In genomic region chr11:9665749-9666148, GRCh38 we compare ENCODE assay signal across 14 cellular contexts. TPM values are rescaled to one million over a fixed set of nuclear protein-coding genes. Genes with fewer than 3 reads are reported as not detected.
A peak's percentile ranks its signal among the peaks of the same experiment; 100 is the strongest.
DNase-seq lines count a peak whose midpoint lies in the region; ATAC-seq, FAIRE-seq and TF ChIP-seq lines count a peak whose summit lies in the region.
"Had no signal": no experiment of that assay in that cellular context is flagged by ENCODE, and none has a peak within 500 bp of the region (broad histone marks: within the 10 kb centered on the region; RNA-seq: fewer than 3 reads in every experiment).

No MANE protein-coding gene starts in this region.

- DNase-seq in stimulated activated naive CD8-positive, alpha-beta T cell treated with anti-CD3 and anti-CD28 coated beads, Interleukin-15, amount 100 ng/mL, for 72 hours: no peak
- DNase-seq in ascending aorta (ENCODE audit: low spot score in 2 of 2) (no peak), kidney (no peak), type B pancreatic cell (ENCODE audit: extremely low spot score, unreplicated experiment) (no peak), NCI-H510A (lab: John Stamatoyannopoulos, UW) (no peak), iPS-NIHi11 (ENCODE audit: low spot score) (no peak)
- DNase-seq: activated CD4-positive, alpha-beta T cell treated with anti-CD3 and anti-CD28 coated beads for 4 hours; MM.1S; NCI-H226; SHP77; stimulated activated naive CD4-positive, alpha-beta T cell treated with Interleukin-2 at 50 U/mL for 16 hours had no signal

- no peak overlapping the region for H3K9ac ChIP-seq in kidney (ENCODE audit: low read length in 2 of 2)

- peaks cover 34% of the 10 kb centered on the region for H3K27me3 Mint-ChIP-seq in stimulated activated naive CD8-positive, alpha-beta T cell treated with anti-CD3 and anti-CD28 coated beads, Interleukin-15, Interleukin-2, amounts not matched to agents 100 ng/mL and 50 ng/mL, for 24 hours
- H3K27me3 Mint-ChIP-seq in stimulated activated naive CD8-positive, alpha-beta T cell treated with anti-CD3 and anti-CD28 coated beads, Interleukin-15, amount 100 ng/mL, for 72 hours: peaks cover 61% of the 10 kb centered on the region
- no peaks in the 10 kb centered on the region for H3K27me3 Mint-ChIP-seq in type B pancreatic cell

- H3K4me3 ChIP-seq in ascending aorta: peak overlapping the region; percentile 74 to 92
- peak overlapping the region; percentile 88 to 96 for H3K4me3 ChIP-seq in kidney (ENCODE audit: low read length in 2 of 2)

- H3K9me3 Mint-ChIP-seq in stimulated activated naive CD8-positive, alpha-beta T cell treated with anti-CD3 and anti-CD28 coated beads, Interleukin-15, Interleukin-2, amounts not matched to agents 100 ng/mL and 50 ng/mL, for 24 hours: peaks cover 11% of the 10 kb centered on the region
- peaks cover 7 to 24% of the 10 kb centered on the region in 2 donors for H3K9me3 Mint-ChIP-seq in stimulated activated naive CD8-positive, alpha-beta T cell treated with anti-CD3 and anti-CD28 coated beads, Interleukin-15, amount 100 ng/mL, for 72 hours
- peaks cover 14% of the 10 kb centered on the region for H3K9me3 Mint-ChIP-seq in type B pancreatic cell

- peak overlapping the region; percentile 84 for H3K4me3 Mint-ChIP-seq in stimulated activated naive CD8-positive, alpha-beta T cell treated with anti-CD3 and anti-CD28 coated beads, Interleukin-15, Interleukin-2, amounts not matched to agents 100 ng/mL and 50 ng/mL, for 24 hours
- H3K4me3 Mint-ChIP-seq in stimulated activated naive CD8-positive, alpha-beta T cell treated with anti-CD3 and anti-CD28 coated beads, Interleukin-15, amount 100 ng/mL, for 72 hours: peak overlapping the region in 1 of 2 donors; percentile 43
- H3K4me3 Mint-ChIP-seq in type B pancreatic cell: peak overlapping the region; percentile 93

- H3K9me3 ChIP-seq in ascending aorta (peaks cover 0 to 9% of the 10 kb centered on the region in 2 donors), kidney (ENCODE audit: control insufficient read depth in 1 of 2, low read length in 2 of 2) (peaks cover 2 to 6% of the 10 kb centered on the region in 2 donors)

- peak overlapping the region; percentile 67 for H3K27ac Mint-ChIP-seq in stimulated activated naive CD8-positive, alpha-beta T cell treated with anti-CD3 and anti-CD28 coated beads, Interleukin-15, Interleukin-2, amounts not matched to agents 100 ng/mL and 50 ng/mL, for 24 hours
- no peak overlapping the region for H3K27ac Mint-ChIP-seq in stimulated activated naive CD8-positive, alpha-beta T cell treated with anti-CD3 and anti-CD28 coated beads, Interleukin-15, amount 100 ng/mL, for 72 hours
- H3K27ac Mint-ChIP-seq in type B pancreatic cell: peak overlapping the region; percentile 78
- H3K27ac Mint-ChIP-seq: activated naive CD4-positive, alpha-beta T cell treated with anti-CD3 and anti-CD28 coated beads, Interleukin-2, amount 50 U/mL, for 72 hours had no signal

- H3K4me1 Mint-ChIP-seq in stimulated activated naive CD8-positive, alpha-beta T cell treated with anti-CD3 and anti-CD28 coated beads, Interleukin-15, Interleukin-2, amounts not matched to agents 100 ng/mL and 50 ng/mL, for 24 hours (ENCODE audit: low read depth): peaks cover 25% of the 10 kb centered on the region
- H3K4me1 Mint-ChIP-seq in stimulated activated naive CD8-positive, alpha-beta T cell treated with anti-CD3 and anti-CD28 coated beads, Interleukin-15, amount 100 ng/mL, for 72 hours: peaks cover 17% of the 10 kb centered on the region
- peaks cover 13% of the 10 kb centered on the region for H3K4me1 Mint-ChIP-seq in type B pancreatic cell (ENCODE audit: unreplicated experiment)

- H3K36me3 ChIP-seq in ascending aorta: no peaks in the 10 kb centered on the region
- H3K36me3 ChIP-seq in kidney (ENCODE audit: control insufficient read depth in 1 of 2, insufficient read depth in 2 of 2, low read length in 2 of 2): no peaks in the 10 kb centered on the region

- FAIRE-seq in kidney (lab: Jason Lieb, UNC): no peak

- TF ChIP-seq CTCF in ascending aorta (IDR thresholded peaks at IDR 0.05) (no peak), kidney (IDR thresholded peaks at IDR 0.05; ENCODE audit: borderline replicate concordance, extremely low read depth, insufficient read depth) (no peak), type B pancreatic cell (conservative IDR thresholded peaks at IDR 0.05) (no peak)

- H3K36me3 Mint-ChIP-seq in stimulated activated naive CD8-positive, alpha-beta T cell treated with anti-CD3 and anti-CD28 coated beads, Interleukin-15, Interleukin-2, amounts not matched to agents 100 ng/mL and 50 ng/mL, for 24 hours (ENCODE audit: low read depth): peaks cover 19% of the 10 kb centered on the region
- H3K36me3 Mint-ChIP-seq in type B pancreatic cell: peaks cover 29% of the 10 kb centered on the region

- H3K4me1 ChIP-seq in ascending aorta (peaks cover 0 to 2% of the 10 kb centered on the region in 2 donors), kidney (ENCODE audit: control insufficient read depth in 1 of 2, insufficient read depth in 1 of 2, low read depth in 1 of 2, low read length in 2 of 2) (peaks cover 0 to 2% of the 10 kb centered on the region in 2 donors)

- no peak overlapping the region for H3K27ac ChIP-seq in ascending aorta
- no peak overlapping the region for H3K27ac ChIP-seq in kidney (ENCODE audit: low read depth in 2 of 2, low read length in 2 of 2)

- intact Hi-C loops in ascending aorta (cut with DNase I): loop anchor here (2.0 kb wide), 1 partner anchor 53 kb away; no protein-coding TSS in a partner anchor
- intact Hi-C loops in kidney (cut with DNase I): no loop called here

- no peak for ATAC-seq in stimulated activated naive CD8-positive, alpha-beta T cell treated with anti-CD3 and anti-CD28 coated beads, Interleukin-15, amount 100 ng/mL, for 72 hours
- ATAC-seq in GM21381 (IDR thresholded peaks at IDR 0.05; ENCODE audit: unreplicated experiment): no peak
- ATAC-seq: activated naive CD4-positive, alpha-beta T cell treated with anti-CD3 and anti-CD28 coated beads, Interleukin-2, amount 50 U/mL, for 72 hours had no signal

- H3K27me3 ChIP-seq in ascending aorta: no peaks in the 10 kb centered on the region

RNA-seq across cellular contexts. Expression of gene SWAP70, which starts 1.9 kb away (rescaled TPM):
- 40.1 TPM for total RNA-seq in ascending aorta
- 61.0 TPM for total RNA-seq in kidney
- 11.1 TPM for polyA plus RNA-seq in kidney (ENCODE audit: insufficient read depth, low read depth, low replicate concordance)
- 18.8 and 35.6 TPM in 2 replicates for total RNA-seq in type B pancreatic cell (ENCODE audit: low replicate concordance)

Comparison
In these comparisons a context has a peak if more than half of its experiments do, and no peak if none do; other contexts are left out.
1. H3K27ac Mint-ChIP-seq: peak in stimulated activated naive CD8-positive, alpha-beta T cell treated with anti-CD3 and anti-CD28 coated beads, Interleukin-15, Interleukin-2, amounts not matched to agents 100 ng/mL and 50 ng/mL, for 24 hours (single experiment) and type B pancreatic cell (single experiment); none in stimulated activated naive CD8-positive, alpha-beta T cell treated with anti-CD3 and anti-CD28 coated beads, Interleukin-15, amount 100 ng/mL, for 72 hours (0 of 2).